30 cellular contexts compared by ENCODE assay signal in the genomic region with DNA sequence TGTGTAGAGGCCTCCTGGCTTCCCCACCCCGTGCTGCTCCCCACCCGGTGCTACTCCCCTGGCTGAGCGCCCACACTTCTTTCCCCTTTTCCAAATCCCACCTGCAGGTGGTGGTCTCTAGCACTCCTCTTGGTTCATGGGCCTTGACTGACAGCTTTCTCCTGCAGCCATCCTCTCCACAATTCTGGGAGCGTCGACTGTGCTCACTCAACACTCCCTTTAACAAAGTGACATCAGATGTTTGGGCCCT.
"Had no signal": no experiment of that assay in that cellular context is flagged by ENCODE, and none has a peak within 500 bp of the region (broad histone marks: within the 10 kb centered on the region; RNA-seq: fewer than 3 reads in every experiment).

No MANE protein-coding gene starts in this region.

- H3K4me2 ChIP-seq: PC-9 had no signal

- H3K4me3 Mint-ChIP-seq: activated CD4-positive, alpha-beta T cell treated with anti-CD3 and anti-CD28 coated beads, Interleukin-2, amount 10 ng/mL, durations not matched to agents 24 days and 14 days; activated CD8-positive, alpha-beta T cell treated with anti-CD3 and anti-CD28 coated beads for 36 hours; activated T-cell treated with anti-CD3 and anti-CD28 coated beads, Interleukin-2, amount 50 U/mL, for 72 hours; activated T-helper 17 cell treated with anti-CD3 and anti-CD28 coated beads, Interleukin-2, amount 50 U/mL, for 72 hours had no signal

- FAIRE-seq: astrocyte, RCC 7860, TTC549 had no signal

- H3K36me3 ChIP-seq: adrenal gland, breast epithelium had no signal

- H2AFZ ChIP-seq: PC-9 had no signal

- H3K27me3 Mint-ChIP-seq: activated CD4-positive, alpha-beta T cell treated with anti-CD3 and anti-CD28 coated beads, Interleukin-2, amount 10 ng/mL, durations not matched to agents 24 days and 14 days; activated CD8-positive, alpha-beta T cell treated with anti-CD3 and anti-CD28 coated beads for 36 hours; activated T-helper 17 cell treated with anti-CD3 and anti-CD28 coated beads, Interleukin-2, amount 50 U/mL, for 72 hours had no signal

- H3K27ac Mint-ChIP-seq: activated CD4-positive, alpha-beta T cell treated with anti-CD3 and anti-CD28 coated beads, Interleukin-2, amount 10 ng/mL, durations not matched to agents 24 days and 14 days; activated CD8-positive, alpha-beta T cell treated with anti-CD3 and anti-CD28 coated beads for 36 hours; activated T-cell treated with anti-CD3 and anti-CD28 coated beads, Interleukin-2, amount 50 U/mL, for 72 hours; activated T-helper 17 cell treated with anti-CD3 and anti-CD28 coated beads, Interleukin-2, amount 50 U/mL, for 72 hours had no signal

- H3K27ac ChIP-seq: adrenal gland, body of pancreas, breast epithelium, PC-9, RWPE1 had no signal

- H3K9me3 ChIP-seq: adrenal gland, body of pancreas, breast epithelium had no signal

- DNase-seq: activated CD4-positive, alpha-beta T cell treated with anti-CD3 and anti-CD28 coated beads, Interleukin-2, amount 10 ng/mL, durations not matched to agents 24 days and 14 days; activated CD4-positive, alpha-beta T cell treated with anti-CD3 and anti-CD28 coated beads, Interleukin-2, amount 50 U/mL, for 4 hours; activated CD8-positive, alpha-beta T cell treated with anti-CD3 and anti-CD28 coated beads for 36 hours; activated naive CD4-positive, alpha-beta T cell; activated naive CD4-positive, alpha-beta T cell treated with anti-CD3 and anti-CD28 coated beads, Interleukin-2, amount 50 U/mL, for 16 hours; activated T-cell treated with anti-CD3 and anti-CD28 coated beads, Interleukin-2, amount 50 U/mL, for 1 hour; activated T-cell treated with anti-CD3 and anti-CD28 coated beads, Interleukin-2, amount 50 U/mL, for 72 hours; adrenal gland; body of pancreas; NCI-H1092 treated with DMSO at 0.1 percent for 48 hours; NCI-H1417; NCI-H146; NCI-H187; NCI-H2029 treated with DMSO at 0.1 percent for 48 hours; NCI-H2171 treated with DMSO at 0.1 percent for 48 hours; NCI-H2227 treated with DMSO at 0.1 percent for 48 hours; NCI-H446 treated with DMSO at 0.1 percent for 48 hours; NCI-H524 treated with DMSO at 0.1 percent for 48 hours; NK-92 treated with Interleukin-12 subunit alpha and Interleukin-12 subunit beta, amount 100 ng/mL, for 24 hours; PC-9; SIG-M5; SW 1271; T-helper 1 cell; T1000 had no signal

- H3K4me1 ChIP-seq: adrenal gland, body of pancreas, breast epithelium had no signal

- H3K27me3 ChIP-seq: adrenal gland, body of pancreas had no signal

- H3K4me1 Mint-ChIP-seq: activated CD4-positive, alpha-beta T cell treated with anti-CD3 and anti-CD28 coated beads, Interleukin-2, amount 10 ng/mL, durations not matched to agents 24 days and 14 days; activated T-helper 17 cell treated with anti-CD3 and anti-CD28 coated beads, Interleukin-2, amount 50 U/mL, for 72 hours had no signal

- H3K4me3 ChIP-seq: adrenal gland, body of pancreas, breast epithelium, PC-9 had no signal

- H3K9me3 Mint-ChIP-seq: activated CD8-positive, alpha-beta T cell treated with anti-CD3 and anti-CD28 coated beads for 36 hours; activated T-helper 17 cell treated with anti-CD3 and anti-CD28 coated beads, Interleukin-2, amount 50 U/mL, for 72 hours had no signal
